In genomic region chr1:167502192-167502551, GRCh38 we compare ENCODE assay signal across 18 cellular contexts. TPM values are rescaled to one million over a fixed set of nuclear protein-coding genes. Genes with fewer than 3 reads are reported as not detected.
DNase-seq lines count a peak whose midpoint lies in the region; ATAC-seq and TF ChIP-seq lines count a peak whose summit lies in the region.
"Had no signal": no experiment of that assay in that cellular context is flagged by ENCODE, and none has a peak within 500 bp of the region (broad histone marks: within the 10 kb centered on the region; RNA-seq: fewer than 3 reads in every experiment).

No MANE protein-coding gene starts in this region.

- H3K9me3 Mint-ChIP-seq in stimulated activated naive CD8-positive, alpha-beta T cell treated with anti-CD3 and anti-CD28 coated beads, Interleukin-15, Interleukin-2, amounts not matched to agents 100 ng/mL and 50 ng/mL, for 24 hours, result no peaks in the 10 kb centered on the region
- H3K9me3 Mint-ChIP-seq in activated CD4-positive, alpha-beta memory T cell treated with anti-CD3 and anti-CD28 coated beads, Interleukin-2, amount 10 ng/mL, durations not matched to agents 7 days and 5 days, result no peaks in the 10 kb centered on the region
- H3K9me3 Mint-ChIP-seq in endodermal cell, result no peaks in the 10 kb centered on the region

- ATAC-seq in stimulated activated naive CD8-positive, alpha-beta T cell treated with anti-CD3 and anti-CD28 coated beads, Interleukin-15, Interleukin-2, amounts not matched to agents 100 U/mL and 50 U/mL, for 24 hours, result no peak
- ATAC-seq in HG03095 (IDR thresholded peaks at IDR 0.05; ENCODE audit: unreplicated experiment) (no peak), HG03159 (IDR thresholded peaks at IDR 0.05; ENCODE audit: unreplicated experiment) (no peak)
- ATAC-seq: heart left ventricle had no signal

- CTCF ChIA-PET in activated CD4-positive, alpha-beta memory T cell treated with anti-CD3 and anti-CD28 coated beads, Interleukin-2, amount 10 ng/mL, durations not matched to agents 7 days and 5 days (lab: Charles Lee), result interaction anchor here (0.9 kb wide), 1 partner anchor 282 kb away, joined by 5 read pairs; the partner anchor contains the start of gene POU2F1

- no peak overlapping the region for H3K4me3 ChIP-seq in endodermal cell (ENCODE audit: low read length)
- H3K4me3 ChIP-seq: heart left ventricle, left ventricle myocardium inferior, testis had no signal

- H3K27ac Mint-ChIP-seq in stimulated activated naive CD8-positive, alpha-beta T cell treated with anti-CD3 and anti-CD28 coated beads, Interleukin-15, Interleukin-2, amounts not matched to agents 100 ng/mL and 50 ng/mL, for 24 hours, result peak overlapping the region; percentile 97
- peak overlapping the region; percentile 86 for H3K27ac Mint-ChIP-seq in activated CD4-positive, alpha-beta memory T cell treated with anti-CD3 and anti-CD28 coated beads, Interleukin-2, amount 10 ng/mL, durations not matched to agents 7 days and 5 days
- H3K27ac Mint-ChIP-seq in endodermal cell, result no peak overlapping the region

- no peak overlapping the region for H3K27ac ChIP-seq in endodermal cell (ENCODE audit: low read depth, low read length)
- H3K27ac ChIP-seq: heart left ventricle, left ventricle myocardium inferior, RWPE1, testis had no signal

- H3K27me3 Mint-ChIP-seq in stimulated activated naive CD8-positive, alpha-beta T cell treated with anti-CD3 and anti-CD28 coated beads, Interleukin-15, Interleukin-2, amounts not matched to agents 100 ng/mL and 50 ng/mL, for 24 hours, result no peaks in the 10 kb centered on the region
- H3K27me3 Mint-ChIP-seq in activated CD4-positive, alpha-beta memory T cell treated with anti-CD3 and anti-CD28 coated beads, Interleukin-2, amount 10 ng/mL, durations not matched to agents 7 days and 5 days, result no peaks in the 10 kb centered on the region
- H3K27me3 Mint-ChIP-seq in endodermal cell (ENCODE audit: insufficient read depth), result peaks cover 5% of the 10 kb centered on the region

- no peak for DNase-seq in stimulated activated naive CD8-positive, alpha-beta T cell treated with anti-CD3 and anti-CD28 coated beads, Interleukin-15, Interleukin-2, amounts not matched to agents 100 U/mL and 50 U/mL, for 24 hours
- DNase-seq in activated CD4-positive, alpha-beta memory T cell treated with anti-CD3 and anti-CD28 coated beads, Interleukin-2, amount 10 ng/mL, durations not matched to agents 7 days and 5 days, result no peak
- DNase-seq in endodermal cell, result peak; percentile 35
- DNase-seq in H4 (ENCODE audit: low spot score), result no peak
- DNase-seq: activated effector memory CD4-positive, alpha-beta T cell treated with Interleukin-2 at 50 U/mL for 16 hours; heart left ventricle; left ventricle myocardium inferior; NCI-H2029; NCI-H446 treated with DMSO at 0.1 percent for 48 hours; stimulated activated CD4-positive, alpha-beta T cell treated with anti-CD3 and anti-CD28 coated beads, Interleukin-12 subunit alpha, Interleukin-12 subunit beta, amount 100 ng/mL, for 4 hours; testis had no signal

- TF ChIP-seq CTCF in endodermal cell (conservative IDR thresholded peaks at IDR 0.05), result no peak

- H3K27me3 ChIP-seq in endodermal cell (ENCODE audit: control insufficient read depth, insufficient read depth, low read length, poor library complexity, severe bottlenecking), result no peaks in the 10 kb centered on the region
- H3K27me3 ChIP-seq: testis had no signal

- H3K4me1 ChIP-seq in endodermal cell (ENCODE audit: control insufficient read depth, insufficient read depth, low read length), result no peaks in the 10 kb centered on the region
- H3K4me1 ChIP-seq: heart left ventricle, left ventricle myocardium inferior, testis had no signal

- peaks cover 67% of the 10 kb centered on the region for H3K36me3 Mint-ChIP-seq in stimulated activated naive CD8-positive, alpha-beta T cell treated with anti-CD3 and anti-CD28 coated beads, Interleukin-15, Interleukin-2, amounts not matched to agents 100 ng/mL and 50 ng/mL, for 24 hours (ENCODE audit: low read depth)
- H3K36me3 Mint-ChIP-seq in activated CD4-positive, alpha-beta memory T cell treated with anti-CD3 and anti-CD28 coated beads, Interleukin-2, amount 10 ng/mL, durations not matched to agents 7 days and 5 days (ENCODE audit: low read depth), result peaks cover 80% of the 10 kb centered on the region
- no peaks in the 10 kb centered on the region for H3K36me3 Mint-ChIP-seq in endodermal cell (ENCODE audit: low read depth)

- POLR2A ChIA-PET in activated CD4-positive, alpha-beta memory T cell treated with anti-CD3 and anti-CD28 coated beads, Interleukin-2, amount 10 ng/mL, durations not matched to agents 7 days and 5 days (lab: Charles Lee), result interaction anchor here (1.1 to 6.4 kb wide), 10 partner anchors 8 to 282 kb away, joined by 3 to 149 read pairs (median 12); partner anchors contain the start of genes CD247 and POU2F1

- 92 to 100% methylated on average over 1 to 5 of the region's 5 CpGs for WGBS in endodermal cell (ENCODE audit: insufficient coverage in 1 of 2, insufficient read length in 1 of 2), 2 experiments

- peaks cover 100% of the 10 kb centered on the region for H3K4me1 Mint-ChIP-seq in stimulated activated naive CD8-positive, alpha-beta T cell treated with anti-CD3 and anti-CD28 coated beads, Interleukin-15, Interleukin-2, amounts not matched to agents 100 ng/mL and 50 ng/mL, for 24 hours (ENCODE audit: low read depth)
- H3K4me1 Mint-ChIP-seq in activated CD4-positive, alpha-beta memory T cell treated with anti-CD3 and anti-CD28 coated beads, Interleukin-2, amount 10 ng/mL, durations not matched to agents 7 days and 5 days, result peaks cover 91% of the 10 kb centered on the region
- peaks cover 17% of the 10 kb centered on the region for H3K4me1 Mint-ChIP-seq in endodermal cell

- no peaks in the 10 kb centered on the region for H3K9me3 ChIP-seq in endodermal cell (ENCODE audit: control insufficient read depth, low read length)
- H3K9me3 ChIP-seq: heart left ventricle, left ventricle myocardium inferior, testis had no signal

- H3K9ac ChIP-seq in endodermal cell (ENCODE audit: extremely low read depth, low read length, poor library complexity, severe bottlenecking), result no peak overlapping the region

- H3K36me3 ChIP-seq in endodermal cell (ENCODE audit: control insufficient read depth, insufficient read depth, low read length), result no peaks in the 10 kb centered on the region
- H3K36me3 ChIP-seq: heart left ventricle, left ventricle myocardium inferior had no signal

- peak overlapping the region; percentile 58 for H3K4me3 Mint-ChIP-seq in stimulated activated naive CD8-positive, alpha-beta T cell treated with anti-CD3 and anti-CD28 coated beads, Interleukin-15, Interleukin-2, amounts not matched to agents 100 ng/mL and 50 ng/mL, for 24 hours
- H3K4me3 Mint-ChIP-seq in activated CD4-positive, alpha-beta memory T cell treated with anti-CD3 and anti-CD28 coated beads, Interleukin-2, amount 10 ng/mL, durations not matched to agents 7 days and 5 days, result peak overlapping the region; percentile 25
- no peak overlapping the region for H3K4me3 Mint-ChIP-seq in endodermal cell

RNA-seq across cellular contexts. Expression of gene CD247, which starts 16.2 kb away (rescaled TPM):
- total RNA-seq in activated CD4-positive, alpha-beta memory T cell treated with anti-CD3 and anti-CD28 coated beads, Interleukin-2, amount 10 ng/mL, durations not matched to agents 7 days and 5 days, result 100 to 1,000 TPM; 239 to 242 TPM
- total RNA-seq in endodermal cell, result under 1 TPM; 0.46 to 0.55 TPM
- 0.36 TPM for polyA plus RNA-seq in endodermal cell (2013, experiment 1 of 2)
- 0.50 TPM for polyA plus RNA-seq in endodermal cell (2013, experiment 2 of 2)
- not detected in 2 replicates for total RNA-seq in H4 (2014; rRNA removed; shearing (Covaris generic))
- total RNA-seq: astrocyte, chondrocyte, fibroblast of lung had no signal
- polyA plus RNA-seq: fibroblast of lung had no signal

RNA-seq across cellular contexts. Expression of gene CREG1, which starts 51.4 kb away (rescaled TPM):
- total RNA-seq in activated CD4-positive, alpha-beta memory T cell treated with anti-CD3 and anti-CD28 coated beads, Interleukin-2, amount 10 ng/mL, durations not matched to agents 7 days and 5 days, result 10 to 100 TPM; 19.5 TPM
- total RNA-seq in endodermal cell, result 10 to 100 TPM; 19.0 to 19.7 TPM
- 29.6 TPM for polyA plus RNA-seq in endodermal cell (2013, experiment 1 of 2)
- 28.2 TPM for polyA plus RNA-seq in endodermal cell (2013, experiment 2 of 2)
- 133 and 160 TPM in 2 replicates for total RNA-seq in H4 (2014; rRNA removed; shearing (Covaris generic))

Comparison
In these comparisons a context has a peak if more than half of its experiments do, and no peak if none do; other contexts are left out.
1. RNA of gene CD247, which starts 16.2 kb away (total RNA-seq): 239 to 242 TPM in activated CD4-positive, alpha-beta memory T cell treated with anti-CD3 and anti-CD28 coated beads, Interleukin-2, amount 10 ng/mL, durations not matched to agents 7 days and 5 days; 0.46 to 0.55 TPM in endodermal cell and not detected in H4; every median in the first group is over 100 times any median in the second.